In the genomic region with DNA sequence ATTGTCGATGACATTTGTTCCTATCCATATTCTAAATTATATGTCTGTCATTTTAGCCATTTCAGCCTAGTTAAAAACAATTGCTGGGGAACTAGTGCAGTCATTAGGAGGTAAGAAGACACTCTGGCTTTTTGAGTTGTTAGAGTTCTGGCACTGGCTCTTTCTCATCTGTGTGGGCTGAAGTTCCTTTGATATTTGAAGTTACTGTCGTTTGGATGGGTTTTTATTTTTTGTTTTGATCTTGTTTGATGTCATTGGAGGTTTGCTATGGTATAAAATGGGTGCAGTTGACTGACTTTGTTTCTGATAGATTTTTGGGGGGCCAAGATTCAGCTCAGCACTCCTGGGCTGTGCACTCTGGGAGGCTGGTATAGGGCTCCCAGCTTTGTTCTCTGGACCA, we compare ENCODE assay signal across 20 cellular contexts.
DNase-seq lines count a peak whose midpoint lies in the region; ATAC-seq lines count a peak whose summit lies in the region.
"Had no signal": no experiment of that assay in that cellular context is flagged by ENCODE, and none has a peak within 500 bp of the region (broad histone marks: within the 10 kb centered on the region; RNA-seq: fewer than 3 reads in every experiment).

No MANE protein-coding gene starts in this region.

- H3K27ac ChIP-seq in KOPT-K1 (ENCODE audit: low read depth, low read length, poor library complexity, severe bottlenecking) = peak overlapping the region; percentile 39
- no peak overlapping the region for H3K27ac ChIP-seq in effector memory CD4-positive, alpha-beta T cell (ENCODE audit: insufficient read depth, low read length, poor library complexity, severe bottlenecking)

- H3K27me3 Mint-ChIP-seq in stimulated activated naive CD8-positive, alpha-beta T cell treated with anti-CD3 and anti-CD28 coated beads, Interleukin-15, Interleukin-2, amounts not matched to agents 100 ng/mL and 50 ng/mL, for 24 hours = no peaks in the 10 kb centered on the region
- H3K27me3 Mint-ChIP-seq in activated naive CD8-positive, alpha-beta T cell treated with anti-CD3 and anti-CD28 coated beads, Interleukin-2, amount 50 U/mL, for 24 hours = no peaks in the 10 kb centered on the region

- peaks cover 5% of the 10 kb centered on the region for H3K9me3 Mint-ChIP-seq in stimulated activated naive CD8-positive, alpha-beta T cell treated with anti-CD3 and anti-CD28 coated beads, Interleukin-15, Interleukin-2, amounts not matched to agents 100 ng/mL and 50 ng/mL, for 24 hours
- no peaks in the 10 kb centered on the region for H3K9me3 Mint-ChIP-seq in activated naive CD8-positive, alpha-beta T cell treated with anti-CD3 and anti-CD28 coated beads, Interleukin-2, amount 50 U/mL, for 24 hours

- no peak overlapping the region for H3K4me3 Mint-ChIP-seq in stimulated activated naive CD8-positive, alpha-beta T cell treated with anti-CD3 and anti-CD28 coated beads, Interleukin-15, Interleukin-2, amounts not matched to agents 100 ng/mL and 50 ng/mL, for 24 hours
- H3K4me3 Mint-ChIP-seq in activated naive CD8-positive, alpha-beta T cell treated with anti-CD3 and anti-CD28 coated beads, Interleukin-2, amount 50 U/mL, for 24 hours = no peak overlapping the region

- peak overlapping the region; percentile 2 for H3K27ac Mint-ChIP-seq in stimulated activated naive CD8-positive, alpha-beta T cell treated with anti-CD3 and anti-CD28 coated beads, Interleukin-15, Interleukin-2, amounts not matched to agents 100 ng/mL and 50 ng/mL, for 24 hours
- H3K27ac Mint-ChIP-seq in activated naive CD8-positive, alpha-beta T cell treated with anti-CD3 and anti-CD28 coated beads, Interleukin-2, amount 50 U/mL, for 24 hours = peak overlapping the region; percentile 10

- no peak for ATAC-seq in stimulated activated naive CD8-positive, alpha-beta T cell treated with anti-CD3 and anti-CD28 coated beads, Interleukin-15, Interleukin-2, amounts not matched to agents 100 U/mL and 50 U/mL, for 24 hours
- no peak for ATAC-seq in activated naive CD8-positive, alpha-beta T cell treated with anti-CD3 and anti-CD28 coated beads, Interleukin-2, amount 50 U/mL, for 24 hours
- ATAC-seq in GM21526 (IDR thresholded peaks at IDR 0.05; ENCODE audit: low FRiP score, unreplicated experiment) = no peak
- ATAC-seq: GM12878, K562 had no signal

- H3K27me3 ChIP-seq in effector memory CD4-positive, alpha-beta T cell (replicated peaks; ENCODE audit: control insufficient read depth, insufficient read depth, low read length, poor library complexity, severe bottlenecking) = no peaks in the 10 kb centered on the region

- H3K36me3 ChIP-seq in KOPT-K1 (ENCODE audit: insufficient read depth, low read length) = no peaks in the 10 kb centered on the region
- no peaks in the 10 kb centered on the region for H3K36me3 ChIP-seq in effector memory CD4-positive, alpha-beta T cell (ENCODE audit: control insufficient read depth, insufficient read depth, low read length)
- H3K36me3 ChIP-seq: BE2C had no signal

- DNase-seq in stimulated activated naive CD8-positive, alpha-beta T cell treated with anti-CD3 and anti-CD28 coated beads, Interleukin-15, Interleukin-2, amounts not matched to agents 100 U/mL and 50 U/mL, for 24 hours = no peak
- no peak for DNase-seq in activated naive CD8-positive, alpha-beta T cell treated with anti-CD3 and anti-CD28 coated beads, Interleukin-2, amount 50 U/mL, for 24 hours
- DNase-seq in NOMO-1 treated with DMSO at 0.1 percent for 48 hours (lab: John Stamatoyannopoulos, UW; ENCODE audit: unreplicated experiment) = no peak
- no peak for DNase-seq in effector memory CD4-positive, alpha-beta T cell
- DNase-seq: BE2C; GDM1; GOT3; MV-4-11; NCI-H1417; NCI-H187 treated with DMSO at 0.1 percent for 48 hours; NCI-H526 treated with DMSO at 0.1 percent for 48 hours; NK-92 treated with Interleukin-12 subunit alpha and Interleukin-12 subunit beta, amount 100 ng/mL, for 24 hours; OCI-M1; RPMI8226; SIG-M5 had no signal

- H3K4me1 Mint-ChIP-seq in stimulated activated naive CD8-positive, alpha-beta T cell treated with anti-CD3 and anti-CD28 coated beads, Interleukin-15, Interleukin-2, amounts not matched to agents 100 ng/mL and 50 ng/mL, for 24 hours (ENCODE audit: low read depth) = peaks cover 67% of the 10 kb centered on the region
- H3K4me1 Mint-ChIP-seq in activated naive CD8-positive, alpha-beta T cell treated with anti-CD3 and anti-CD28 coated beads, Interleukin-2, amount 50 U/mL, for 24 hours = peaks cover 69% of the 10 kb centered on the region

- H3K4me3 ChIP-seq in effector memory CD4-positive, alpha-beta T cell (ENCODE audit: insufficient read depth, low read depth, low read length, poor library complexity, severe bottlenecking) = no peak overlapping the region
- H3K4me3 ChIP-seq: GM12878, K562 had no signal

- H3K9me3 ChIP-seq in KOPT-K1 (ENCODE audit: insufficient read depth, low read length, poor library complexity, severe bottlenecking) = no peaks in the 10 kb centered on the region
- no peaks in the 10 kb centered on the region for H3K9me3 ChIP-seq in effector memory CD4-positive, alpha-beta T cell (ENCODE audit: control insufficient read depth, low read length)
- H3K9me3 ChIP-seq: BE2C had no signal

- peaks cover 9% of the 10 kb centered on the region for H3K4me1 ChIP-seq in effector memory CD4-positive, alpha-beta T cell (ENCODE audit: control insufficient read depth, insufficient read depth, low read length, poor library complexity, severe bottlenecking)
- H3K4me1 ChIP-seq: BE2C had no signal

- H3K36me3 Mint-ChIP-seq in stimulated activated naive CD8-positive, alpha-beta T cell treated with anti-CD3 and anti-CD28 coated beads, Interleukin-15, Interleukin-2, amounts not matched to agents 100 ng/mL and 50 ng/mL, for 24 hours (ENCODE audit: low read depth) = no peaks in the 10 kb centered on the region
- peaks cover 6% of the 10 kb centered on the region for H3K36me3 Mint-ChIP-seq in activated naive CD8-positive, alpha-beta T cell treated with anti-CD3 and anti-CD28 coated beads, Interleukin-2, amount 50 U/mL, for 24 hours (ENCODE audit: low read depth)
